ENCODE assay signal across 2 cellular contexts in the genomic region with DNA sequence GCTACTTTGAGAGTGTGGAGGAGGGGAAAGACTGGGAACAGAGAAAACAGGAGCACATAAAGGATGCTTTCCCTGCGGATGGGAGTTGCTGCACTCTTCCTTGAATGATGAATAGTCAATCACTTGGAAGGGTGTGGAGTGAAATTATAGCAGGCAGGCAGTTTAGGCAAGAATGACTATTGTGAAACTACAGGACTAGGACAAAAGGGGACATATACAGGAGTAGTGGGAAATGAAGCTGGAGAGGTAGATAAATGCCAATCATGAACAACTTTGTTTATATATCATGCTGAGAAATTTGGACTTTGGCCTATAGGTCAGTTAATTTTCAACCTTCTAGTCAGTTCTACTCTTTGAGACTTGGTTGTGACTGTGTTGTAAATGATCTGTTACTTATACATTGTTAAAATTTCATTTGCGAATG.
A peak's percentile ranks its signal among the peaks of the same experiment; 100 is the strongest.
TF ChIP-seq lines count a peak whose summit lies in the region.

No MANE protein-coding gene starts in this region.

TF ChIP-seq in A549, 52 proteins besides CTCF, POLR2A, EP300 and RAD21:
- TF ChIP-seq ZFP36 (IDR thresholded peaks at IDR 0.05; ENCODE audit: borderline replicate concordance, partially characterized antibody) (peak; percentile 94), JUNB (IDR thresholded peaks at IDR 0.05) (no peak)

TF ChIP-seq in K562, 482 proteins besides CTCF, POLR2A, EP300 and RAD21:
- TF ChIP-seq CEBPB (tag; IDR thresholded peaks at IDR 0.05) (peak; percentile 64), ZFP36 (IDR thresholded peaks at IDR 0.05; ENCODE audit: low read depth, low read length, partially characterized antibody) (peak; percentile 66), E2F4 (CRISPR knock-in tag; IDR thresholded peaks at IDR 0.05; ENCODE audit: low read depth) (no peak), CBX3 (IDR thresholded peaks at IDR 0.05; ENCODE audit: borderline replicate concordance in 1 of 2, low read length in 2 of 2) (peak in 1 of 2 experiments; percentile 41; a peak in 1 of 3 replicates), ZNF280B (CRISPR knock-in tag; IDR thresholded peaks at IDR 0.05) (no peak)
- TF ChIP-seq, protein P1, sequence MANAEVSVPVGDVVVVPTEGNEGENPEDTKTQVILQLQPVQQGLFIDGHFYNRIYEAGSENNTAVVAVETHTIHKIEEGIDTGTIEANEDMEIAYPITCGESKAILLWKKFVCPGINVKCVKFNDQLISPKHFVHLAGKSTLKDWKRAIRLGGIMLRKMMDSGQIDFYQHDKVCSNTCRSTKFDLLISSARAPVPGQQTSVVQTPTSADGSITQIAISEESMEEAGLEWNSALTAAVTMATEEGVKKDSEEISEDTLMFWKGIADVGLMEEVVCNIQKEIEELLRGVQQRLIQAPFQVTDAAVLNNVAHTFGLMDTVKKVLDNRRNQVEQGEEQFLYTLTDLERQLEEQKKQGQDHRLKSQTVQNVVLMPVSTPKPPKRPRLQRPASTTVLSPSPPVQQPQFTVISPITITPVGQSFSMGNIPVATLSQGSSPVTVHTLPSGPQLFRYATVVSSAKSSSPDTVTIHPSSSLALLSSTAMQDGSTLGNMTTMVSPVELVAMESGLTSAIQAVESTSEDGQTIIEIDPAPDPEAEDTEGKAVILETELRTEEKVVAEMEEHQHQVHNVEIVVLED (CRISPR knock-in tag; IDR thresholded peaks at IDR 0.05), result no peak
